22 cellular contexts compared by ENCODE assay signal in genomic region chr5:132377738-132378137, GRCh38.
"Had no signal": no experiment of that assay in that cellular context is flagged by ENCODE, and none has a peak within 500 bp of the region (broad histone marks: within the 10 kb centered on the region; RNA-seq: fewer than 3 reads in every experiment).

No MANE protein-coding gene starts in this region.

- ATAC-seq: activated CD8-positive, alpha-beta T cell treated with anti-CD3 and anti-CD28 coated beads for 36 hours; activated naive CD8-positive, alpha-beta T cell treated with anti-CD3 and anti-CD28 coated beads, Interleukin-2, amount 50 U/mL, for 24 hours; left lung; natural killer cell treated with Interleukin-12 subunit alpha and Interleukin-12 subunit beta and Interleukin-15 and Interleukin-18, amount 100 ng/mL, for 72 hours had no signal

- H3K4me3 ChIP-seq: left lung, lung, right lobe of liver, thyroid gland had no signal

- H3K27me3 Mint-ChIP-seq: activated CD8-positive, alpha-beta T cell treated with anti-CD3 and anti-CD28 coated beads for 36 hours; activated naive CD8-positive, alpha-beta T cell treated with anti-CD3 and anti-CD28 coated beads, Interleukin-2, amount 50 U/mL, for 24 hours; natural killer cell treated with Interleukin-12 subunit alpha and Interleukin-12 subunit beta and Interleukin-15 and Interleukin-18, amount 100 ng/mL, for 72 hours; stimulated activated naive B cell treated with anti-CD40 and anti-IgM and Interleukin-4, amounts not matched to agents 10 μg/mL and 1 μg/mL and 100 μg/mL, for 72 hours had no signal

- H3K4me3 Mint-ChIP-seq: activated CD8-positive, alpha-beta T cell treated with anti-CD3 and anti-CD28 coated beads for 36 hours; activated naive CD8-positive, alpha-beta T cell treated with anti-CD3 and anti-CD28 coated beads, Interleukin-2, amount 50 U/mL, for 24 hours; activated T-helper 1 cell treated with anti-CD3 and anti-CD28 coated beads, Interleukin-12 subunit alpha, Interleukin-12 subunit beta, Interleukin-2, Interleukin-4 antibody, amounts not matched to agents 30 ng/mL and 10 ng/mL and 1 ng/mL, durations not matched to agents 14 hours and 24 hours and 36 hours; endodermal cell; mesothelial cell of epicardium; natural killer cell treated with Interleukin-12 subunit alpha and Interleukin-12 subunit beta and Interleukin-15 and Interleukin-18, amount 100 ng/mL, for 72 hours; stimulated activated naive B cell treated with anti-CD40 and anti-IgM and Interleukin-4, amounts not matched to agents 10 μg/mL and 1 μg/mL and 100 μg/mL, for 72 hours; T-helper 1 cell treated with Interleukin-12 subunit alpha and Interleukin-12 subunit beta and Interleukin-4 antibody, amounts not matched to agents 30 μg/mL and 1 μg/mL, for 36 hours had no signal

- H3K4me1 Mint-ChIP-seq: activated naive CD8-positive, alpha-beta T cell treated with anti-CD3 and anti-CD28 coated beads, Interleukin-2, amount 50 U/mL, for 24 hours had no signal

- H3K27ac ChIP-seq: left lung, neutrophil, right lobe of liver, thyroid gland had no signal

- H3K4me1 ChIP-seq: left lung had no signal

- H3K27me3 ChIP-seq: left lung, neutrophil, right lobe of liver, thyroid gland had no signal

- H3K36me3 ChIP-seq: left lung, neutrophil, right lobe of liver had no signal

- H3K9me3 ChIP-seq: left lung, neutrophil, right lobe of liver, thyroid gland had no signal

- DNase-seq: activated CD4-positive, alpha-beta T cell treated with anti-CD3 and anti-CD28 coated beads for 48 hours; activated CD4-positive, CD25-positive, alpha-beta regulatory T cell; activated CD8-positive, alpha-beta T cell treated with anti-CD3 and anti-CD28 coated beads for 36 hours; activated gamma-delta T cell; activated naive CD4-positive, alpha-beta T cell treated with anti-CD3 and anti-CD28 coated beads, Interleukin-2, amount 50 U/mL, for 16 hours; activated naive CD8-positive, alpha-beta T cell treated with anti-CD3 and anti-CD28 coated beads, Interleukin-2, amount 50 U/mL, for 24 hours; central memory CD4-positive, alpha-beta T cell; endodermal cell; left lung; right lobe of liver; small intestine; stimulated activated CD4-positive, alpha-beta T cell treated with anti-CD3 and anti-CD28 coated beads, Interleukin-2, amount 100 ng/mL, for 24 hours; stimulated activated naive B cell treated with anti-CD40 and anti-IgM and Interleukin-4, amounts not matched to agents 10 μg/mL and 1 μg/mL and 100 μg/mL, for 72 hours; thyroid gland had no signal

- H3K9me3 Mint-ChIP-seq: activated CD8-positive, alpha-beta T cell treated with anti-CD3 and anti-CD28 coated beads for 36 hours; activated naive CD8-positive, alpha-beta T cell treated with anti-CD3 and anti-CD28 coated beads, Interleukin-2, amount 50 U/mL, for 24 hours; activated T-helper 1 cell treated with anti-CD3 and anti-CD28 coated beads, Interleukin-12 subunit alpha, Interleukin-12 subunit beta, Interleukin-2, Interleukin-4 antibody, amounts not matched to agents 30 ng/mL and 10 ng/mL and 1 ng/mL, durations not matched to agents 14 hours and 24 hours and 36 hours; brain; endodermal cell; mesothelial cell of epicardium; natural killer cell treated with Interleukin-12 subunit alpha and Interleukin-12 subunit beta and Interleukin-15 and Interleukin-18, amount 100 ng/mL, for 72 hours; stimulated activated naive B cell treated with anti-CD40 and anti-IgM and Interleukin-4, amounts not matched to agents 10 μg/mL and 1 μg/mL and 100 μg/mL, for 72 hours; T-helper 1 cell treated with Interleukin-12 subunit alpha and Interleukin-12 subunit beta and Interleukin-4 antibody, amounts not matched to agents 30 μg/mL and 1 μg/mL, for 36 hours had no signal

- H3K27ac Mint-ChIP-seq: activated CD8-positive, alpha-beta T cell treated with anti-CD3 and anti-CD28 coated beads for 36 hours; activated naive CD8-positive, alpha-beta T cell treated with anti-CD3 and anti-CD28 coated beads, Interleukin-2, amount 50 U/mL, for 24 hours; activated T-helper 1 cell treated with anti-CD3 and anti-CD28 coated beads, Interleukin-12 subunit alpha, Interleukin-12 subunit beta, Interleukin-2, Interleukin-4 antibody, amounts not matched to agents 30 ng/mL and 10 ng/mL and 1 ng/mL, durations not matched to agents 14 hours and 24 hours and 36 hours; endodermal cell; natural killer cell treated with Interleukin-12 subunit alpha and Interleukin-12 subunit beta and Interleukin-15 and Interleukin-18, amount 100 ng/mL, for 72 hours; T-helper 1 cell treated with Interleukin-12 subunit alpha and Interleukin-12 subunit beta and Interleukin-4 antibody, amounts not matched to agents 30 μg/mL and 1 μg/mL, for 36 hours had no signal

- H2AFZ ChIP-seq: parathyroid adenoma had no signal

- H3K9ac ChIP-seq: parathyroid adenoma had no signal

- H3K36me3 Mint-ChIP-seq: brain; natural killer cell treated with Interleukin-12 subunit alpha and Interleukin-12 subunit beta and Interleukin-15 and Interleukin-18, amount 100 ng/mL, for 72 hours had no signal
